ENCODE assay signal across 8 cellular contexts in the genomic region with DNA sequence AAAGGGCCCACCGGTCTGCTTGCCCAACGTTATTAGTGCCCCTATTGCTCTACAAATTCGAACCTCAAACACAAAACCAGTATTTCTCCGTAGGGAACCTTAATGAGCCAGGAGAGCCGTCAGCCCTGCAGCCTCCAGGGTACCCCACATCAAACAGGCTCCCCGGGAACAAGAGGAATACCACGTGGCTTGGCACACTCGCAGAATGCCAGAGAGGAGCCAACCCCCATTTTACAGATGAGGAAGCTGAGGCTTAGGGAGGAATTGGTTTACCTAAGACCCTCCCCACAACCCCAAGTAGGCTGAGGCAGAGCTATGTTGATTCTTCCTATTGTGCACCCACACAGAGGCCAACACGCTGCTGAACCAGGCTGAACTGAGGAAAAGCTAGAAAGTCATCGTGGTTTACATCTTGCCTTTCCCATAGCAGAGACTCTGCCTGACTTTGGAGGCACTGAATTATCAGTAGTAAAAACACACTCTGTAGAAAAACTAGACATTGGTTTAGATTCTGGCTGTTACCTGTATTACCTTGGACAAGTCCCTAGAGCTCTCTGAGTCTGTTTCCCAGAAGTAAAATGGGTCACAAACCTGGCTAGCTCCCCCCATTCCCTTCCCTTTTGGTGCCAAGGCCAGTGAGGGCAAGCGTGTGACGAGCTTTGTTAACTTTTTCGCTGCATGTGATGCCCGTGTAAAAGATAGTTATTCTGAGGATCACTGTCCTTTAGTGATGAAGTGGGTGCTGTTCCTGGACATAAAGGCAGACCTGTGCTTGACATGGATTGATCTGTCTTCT. TPM values are rescaled to one million over a fixed set of nuclear protein-coding genes. Genes with fewer than 3 reads are reported as not detected.
DNase-seq lines count a peak whose midpoint lies in the region; ATAC-seq and TF ChIP-seq lines count a peak whose summit lies in the region.

No MANE protein-coding gene starts in this region.

- TF ChIP-seq POLR2A in adrenal gland (IDR thresholded peaks at IDR 0.05) (no peak), transverse colon (IDR thresholded peaks at IDR 0.05) (no peak)

- H3K9ac ChIP-seq in liver (ENCODE audit: low read depth in 1 of 2, low read length in 2 of 2) = peak overlapping the region; percentile 51 to 87

- no peak for TF ChIP-seq EP300 in transverse colon (IDR thresholded peaks at IDR 0.05; ENCODE audit: low read depth)

- H3K27ac ChIP-seq in adrenal gland = peak overlapping the region; percentile 82 to 98 (median 92)
- peak overlapping the region; percentile 83 to 94 for H3K27ac ChIP-seq in liver (ENCODE audit: low read depth in 1 of 2, low read length in 2 of 2)
- peak overlapping the region; percentile 91 to 97 (median 96) for H3K27ac ChIP-seq in transverse colon

- in situ Hi-C loops in transverse colon (cut with MboI; ENCODE audit: low pct_ligation_motif_present in 1 of 4, low pct_unique_long_range_greater_than_20kb in 1 of 4, low sequenced_read_pairs in 3 of 4) = loop anchor here in 2 of 4 donors (10.0 to 25.0 kb wide), 2 partner anchors 51 to 497 kb away; a partner anchor contains a TSS

- H3K36me3 ChIP-seq in adrenal gland (replicated peaks in 1 of 2) (peaks cover 0 to 22% of the 10 kb centered on the region in 2 donors), liver (ENCODE audit: control insufficient read depth in 4 of 4, insufficient read depth in 3 of 4, low read depth in 1 of 4, low read length in 3 of 4) (peaks cover 3 to 19% (median 10%) of the 10 kb centered on the region in 4 donors), transverse colon (peaks cover 0 to 13% (median 5%) of the 10 kb centered on the region in 4 donors)

- WGBS in adrenal gland, 4 donors = 30 to 40% (median 33%) methylated on average over 12 to 14 of the region's 14 CpGs
- 18% methylated on average over 14 of the region's 14 CpGs for WGBS in liver
- 36 to 96% methylated on average over 4 to 14 of the region's 14 CpGs for WGBS in transverse colon (ENCODE audit: low coverage in 1 of 2), 2 donors

- H3K27me3 ChIP-seq in adrenal gland (no peaks in the 10 kb centered on the region), liver (ENCODE audit: control insufficient read depth in 4 of 4, insufficient read depth in 4 of 4, low read length in 3 of 4) (no peaks in the 10 kb centered on the region), transverse colon (no peaks in the 10 kb centered on the region)

- TF ChIP-seq CTCF in adrenal gland (IDR thresholded peaks at IDR 0.05) (no peak), liver (IDR thresholded peaks at IDR 0.05; ENCODE audit: low read depth, low read length, missing input control) (no peak), transverse colon (IDR thresholded peaks at IDR 0.05) (no peak)

- no peak for ATAC-seq in HG03469 (IDR thresholded peaks at IDR 0.05; ENCODE audit: unreplicated experiment)

- H3K4me3 ChIP-seq in adrenal gland = peak overlapping the region in 3 of 4 donors; percentile 43 to 99 (median 84)
- H3K4me3 ChIP-seq in liver (ENCODE audit: low read depth in 1 of 3, low read length in 3 of 3) = peak overlapping the region; percentile 81 to 93 (median 88)
- peak overlapping the region; percentile 76 to 99 (median 97) for H3K4me3 ChIP-seq in transverse colon

- intact Hi-C loops in adrenal gland (cut with DNase I) = no loop called here
- intact Hi-C loops in transverse colon (cut with DNase I; ENCODE audit: low total_unique reads) = no loop called here

- H3K9me3 ChIP-seq in adrenal gland (replicated peaks in 1 of 3) = no peaks in the 10 kb centered on the region
- H3K9me3 ChIP-seq in liver (ENCODE audit: control insufficient read depth in 4 of 4, low read length in 3 of 4) = no peaks in the 10 kb centered on the region
- no peaks in the 10 kb centered on the region for H3K9me3 ChIP-seq in transverse colon

- H3K4me1 ChIP-seq in adrenal gland (replicated peaks in 1 of 2) = peaks cover 54 to 67% of the 10 kb centered on the region in 2 donors
- H3K4me1 ChIP-seq in liver (ENCODE audit: control insufficient read depth in 4 of 4, insufficient read depth in 4 of 4, low read length in 3 of 4) = peaks cover 3 to 47% (median 37%) of the 10 kb centered on the region in 4 donors
- peaks cover 16 to 40% (median 25%) of the 10 kb centered on the region in 4 donors for H3K4me1 ChIP-seq in transverse colon

- DNase-seq in stimulated activated CD4-positive, alpha-beta T cell treated with anti-CD3 and anti-CD28 coated beads, Interleukin-2, amount 100 ng/mL, for 4 hours (ENCODE audit: low read depth) = peak; percentile 2
- DNase-seq in stimulated activated CD4-positive, alpha-beta T cell treated with anti-CD3 and anti-CD28 coated beads, Interleukin-1b, Interleukin-23, amount 100 ng/mL, for 48 hours = no peak
- DNase-seq in adrenal gland = peak in 1 of 7 donors; percentile 32
- DNase-seq in transverse colon = no peak
- no peak for DNase-seq in NK-92 (lab: John Stamatoyannopoulos, UW; ENCODE audit: unreplicated experiment)
- DNase-seq in T1000 (lab: John Stamatoyannopoulos, UW) = no peak

- TF ChIP-seq RAD21 in liver (IDR thresholded peaks at IDR 0.05) = no peak

TF ChIP-seq in liver, 16 proteins besides CTCF, POLR2A, EP300 and RAD21:
- TF ChIP-seq NR2F2 (IDR thresholded peaks at IDR 0.05) = no peak
- TF ChIP-seq TAF1 (conservative IDR thresholded peaks at IDR 0.05) = no peak
- TF ChIP-seq, protein P1, sequence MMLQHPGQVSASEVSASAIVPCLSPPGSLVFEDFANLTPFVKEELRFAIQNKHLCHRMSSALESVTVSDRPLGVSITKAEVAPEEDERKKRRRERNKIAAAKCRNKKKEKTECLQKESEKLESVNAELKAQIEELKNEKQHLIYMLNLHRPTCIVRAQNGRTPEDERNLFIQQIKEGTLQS (IDR thresholded peaks at IDR 0.05) = no peak
- no peak for TF ChIP-seq FOXA2 (IDR thresholded peaks at IDR 0.05)
- no peak for TF ChIP-seq HNF4G (IDR thresholded peaks at IDR 0.05)
- TF ChIP-seq JUND (IDR thresholded peaks at IDR 0.05) = no peak
- TF ChIP-seq, protein P2, sequence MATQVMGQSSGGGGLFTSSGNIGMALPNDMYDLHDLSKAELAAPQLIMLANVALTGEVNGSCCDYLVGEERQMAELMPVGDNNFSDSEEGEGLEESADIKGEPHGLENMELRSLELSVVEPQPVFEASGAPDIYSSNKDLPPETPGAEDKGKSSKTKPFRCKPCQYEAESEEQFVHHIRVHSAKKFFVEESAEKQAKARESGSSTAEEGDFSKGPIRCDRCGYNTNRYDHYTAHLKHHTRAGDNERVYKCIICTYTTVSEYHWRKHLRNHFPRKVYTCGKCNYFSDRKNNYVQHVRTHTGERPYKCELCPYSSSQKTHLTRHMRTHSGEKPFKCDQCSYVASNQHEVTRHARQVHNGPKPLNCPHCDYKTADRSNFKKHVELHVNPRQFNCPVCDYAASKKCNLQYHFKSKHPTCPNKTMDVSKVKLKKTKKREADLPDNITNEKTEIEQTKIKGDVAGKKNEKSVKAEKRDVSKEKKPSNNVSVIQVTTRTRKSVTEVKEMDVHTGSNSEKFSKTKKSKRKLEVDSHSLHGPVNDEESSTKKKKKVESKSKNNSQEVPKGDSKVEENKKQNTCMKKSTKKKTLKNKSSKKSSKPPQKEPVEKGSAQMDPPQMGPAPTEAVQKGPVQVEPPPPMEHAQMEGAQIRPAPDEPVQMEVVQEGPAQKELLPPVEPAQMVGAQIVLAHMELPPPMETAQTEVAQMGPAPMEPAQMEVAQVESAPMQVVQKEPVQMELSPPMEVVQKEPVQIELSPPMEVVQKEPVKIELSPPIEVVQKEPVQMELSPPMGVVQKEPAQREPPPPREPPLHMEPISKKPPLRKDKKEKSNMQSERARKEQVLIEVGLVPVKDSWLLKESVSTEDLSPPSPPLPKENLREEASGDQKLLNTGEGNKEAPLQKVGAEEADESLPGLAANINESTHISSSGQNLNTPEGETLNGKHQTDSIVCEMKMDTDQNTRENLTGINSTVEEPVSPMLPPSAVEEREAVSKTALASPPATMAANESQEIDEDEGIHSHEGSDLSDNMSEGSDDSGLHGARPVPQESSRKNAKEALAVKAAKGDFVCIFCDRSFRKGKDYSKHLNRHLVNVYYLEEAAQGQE (IDR thresholded peaks at IDR 0.05) = no peak
- TF ChIP-seq EGR1 (IDR thresholded peaks at IDR 0.05; ENCODE audit: low read depth in 2 of 2) = no peak

RNA-seq across cellular contexts. Expression of a gene that starts 0.8 kb away (rescaled TPM):
- total RNA-seq in adrenal gland (100 to 1,000 TPM; 144 to 603 (median 273) TPM), liver (10 to 100 TPM; 15.7 to 47.7 TPM), transverse colon (100 to 1,000 TPM in 1 of 4 donors, 10 to 100 TPM in 3; 32.9 to 103 (median 40.4) TPM)
- polyA plus RNA-seq in adrenal gland (100 to 1,000 TPM; 135 to 294 (median 198) TPM), liver (100 to 1,000 TPM in 1 of 2 donors, 10 to 100 TPM in 1; 59.2 to 134 TPM)

RNA-seq across cellular contexts. Expression of a gene that starts 0.9 kb away (rescaled TPM):
- total RNA-seq in adrenal gland (100 to 1,000 TPM; 405 to 885 (median 674) TPM), liver (100 to 1,000 TPM; 108 to 146 TPM), transverse colon (100 to 1,000 TPM; 105 to 127 (median 123) TPM)
- polyA plus RNA-seq in adrenal gland (100 to 1,000 TPM; 165 to 374 (median 308) TPM), liver (10 to 100 TPM; 37.5 to 70.2 TPM)

RNA-seq across cellular contexts. Expression of a gene that starts 27.8 kb away (rescaled TPM):
- total RNA-seq in adrenal gland (1,000 to 10,000 TPM in 3 of 8 donors, 100 to 1,000 TPM in 5; 137 to 1,306 (median 828) TPM), liver (10 to 100 TPM; 22.2 to 36.5 TPM), transverse colon (100 to 1,000 TPM in 2 of 4 donors, 10 to 100 TPM in 2; 68.1 to 157 (median 93.6) TPM)
- polyA plus RNA-seq in adrenal gland (100 to 1,000 TPM; 108 to 299 (median 284) TPM), liver (10 to 100 TPM; 20.2 to 34.6 TPM)

RNA-seq across cellular contexts. Expression of a gene that starts 28.3 kb away (rescaled TPM):
- total RNA-seq in adrenal gland (100 to 1,000 TPM in 5 of 8 donors, 10 to 100 TPM in 3; 79.4 to 183 (median 134) TPM), liver (10 to 100 TPM; 13.5 to 19.7 TPM), transverse colon (10 to 100 TPM; 27.9 to 51.6 (median 35.6) TPM)
- polyA plus RNA-seq in adrenal gland (100 to 1,000 TPM; 244 to 276 (median 259) TPM), liver (10 to 100 TPM; 28.8 to 39.6 TPM)

RNA-seq across cellular contexts. Expression of a gene that starts 38.7 kb away (rescaled TPM):
- total RNA-seq in adrenal gland = 1 to 10 TPM in 7 of 8 donors, under 1 TPM in 1; 0.69 to 4.4 (median 2.5) TPM
- 1 to 10 TPM in 2 of 3 donors, under 1 TPM in 1; 0.55 to 5.8 (median 3.8) TPM for polyA plus RNA-seq in adrenal gland
- 1 to 10 TPM; 1.9 to 3.3 TPM for total RNA-seq in liver
- polyA plus RNA-seq in liver = 1 to 10 TPM; 2.2 to 6.0 TPM
- 1 to 10 TPM in 1 of 4 donors, under 1 TPM in 2, not detected in 1; 0.16 to 2.2 (median 0.41) TPM for total RNA-seq in transverse colon
